Comparison of ENCODE assay signal across 15 cellular contexts in genomic region chr5:2018390-2018724, GRCh38.
"Had no signal": no experiment of that assay in that cellular context is flagged by ENCODE, and none has a peak within 500 bp of the region (broad histone marks: within the 10 kb centered on the region; RNA-seq: fewer than 3 reads in every experiment).

No MANE protein-coding gene starts in this region.

- DNase-seq: activated CD4-positive, alpha-beta T cell treated with anti-CD3 and anti-CD28 coated beads for 36 hours; activated CD4-positive, alpha-beta T cell treated with anti-CD3 and anti-CD28 coated beads, Interleukin-2, amount 10 ng/mL, durations not matched to agents 7 days and 5 days; activated CD4-positive, alpha-beta T cell treated with anti-CD3 and anti-CD28 coated beads, Interleukin-2, amount 50 U/mL, for 48 hours; activated CD8-positive, alpha-beta memory T cell treated with anti-CD3 and anti-CD28 coated beads, Interleukin-2, amount 50 U/mL, for 4 hours; activated effector memory CD4-positive, alpha-beta T cell treated with Interleukin-2 at 50 U/mL for 16 hours; activated naive CD4-positive, alpha-beta T cell treated with anti-CD3 and anti-CD28 coated beads, Interleukin-2, amount 50 U/mL, for 16 hours; activated naive CD8-positive, alpha-beta T cell treated with anti-CD3 and anti-CD28 coated beads for 36 hours; amniotic stem cell; MM.1S; NCI-H1092; NCI-H1436 treated with DMSO at 0.1 percent for 48 hours; NCI-H2029; NCI-H524 treated with DMSO at 0.1 percent for 48 hours; SW 1271; T1000 had no signal
